ENCODE assay signal across 2 cellular contexts in the genomic region with DNA sequence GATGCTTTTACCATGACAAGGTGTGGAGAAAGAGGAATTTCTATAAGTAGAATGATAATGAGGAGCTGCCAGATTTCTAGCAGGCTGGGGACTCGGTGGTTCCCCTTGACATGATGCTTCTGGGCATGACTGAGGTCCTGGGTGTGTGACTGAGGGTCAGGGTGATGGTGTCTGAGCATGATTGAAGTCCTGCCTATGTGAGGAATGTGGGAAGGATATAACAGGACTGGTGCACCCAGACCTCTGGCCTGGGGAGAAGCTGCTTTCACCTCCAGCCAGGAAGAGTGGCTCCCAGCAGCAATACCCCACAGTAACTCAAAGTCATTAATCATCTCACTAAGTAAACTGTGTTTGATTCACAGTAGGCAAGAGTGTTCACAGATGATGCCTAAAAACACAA.
TF ChIP-seq lines count a peak whose summit lies in the region.

No MANE protein-coding gene starts in this region.

TF ChIP-seq in A549, 52 proteins besides CTCF, POLR2A, EP300 and RAD21:
- TF ChIP-seq, protein P1, sequence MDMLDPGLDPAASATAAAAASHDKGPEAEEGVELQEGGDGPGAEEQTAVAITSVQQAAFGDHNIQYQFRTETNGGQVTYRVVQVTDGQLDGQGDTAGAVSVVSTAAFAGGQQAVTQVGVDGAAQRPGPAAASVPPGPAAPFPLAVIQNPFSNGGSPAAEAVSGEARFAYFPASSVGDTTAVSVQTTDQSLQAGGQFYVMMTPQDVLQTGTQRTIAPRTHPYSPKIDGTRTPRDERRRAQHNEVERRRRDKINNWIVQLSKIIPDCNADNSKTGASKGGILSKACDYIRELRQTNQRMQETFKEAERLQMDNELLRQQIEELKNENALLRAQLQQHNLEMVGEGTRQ (IDR thresholded peaks at IDR 0.05) = no peak
- TF ChIP-seq RFX5 (IDR thresholded peaks at IDR 0.05) (no peak), MYC (IDR thresholded peaks at IDR 0.05; ENCODE audit: borderline replicate concordance, low read length) (no peak), RCOR1 (IDR thresholded peaks at IDR 0.05; ENCODE audit: low read depth, low read length) (no peak), NPAS2 (CRISPR knock-in tag; IDR thresholded peaks at IDR 0.05; ENCODE audit: borderline replicate concordance) (no peak), HEYL (CRISPR knock-in tag; IDR thresholded peaks at IDR 0.05) (no peak), ZSCAN20 (CRISPR knock-in tag; IDR thresholded peaks at IDR 0.05) (no peak), SMC3 (IDR thresholded peaks at IDR 0.05) (no peak), HOXB13 (CRISPR knock-in tag; IDR thresholded peaks at IDR 0.05; ENCODE audit: low read depth) (no peak), TFCP2L1 (CRISPR knock-in tag; IDR thresholded peaks at IDR 0.05) (no peak), EHMT2 (IDR thresholded peaks at IDR 0.05; ENCODE audit: low read depth) (no peak)
- TF ChIP-seq, protein P2, sequence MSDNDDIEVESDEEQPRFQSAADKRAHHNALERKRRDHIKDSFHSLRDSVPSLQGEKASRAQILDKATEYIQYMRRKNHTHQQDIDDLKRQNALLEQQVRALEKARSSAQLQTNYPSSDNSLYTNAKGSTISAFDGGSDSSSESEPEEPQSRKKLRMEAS (IDR thresholded peaks at IDR 0.05) = no peak
- TF ChIP-seq, protein P3, sequence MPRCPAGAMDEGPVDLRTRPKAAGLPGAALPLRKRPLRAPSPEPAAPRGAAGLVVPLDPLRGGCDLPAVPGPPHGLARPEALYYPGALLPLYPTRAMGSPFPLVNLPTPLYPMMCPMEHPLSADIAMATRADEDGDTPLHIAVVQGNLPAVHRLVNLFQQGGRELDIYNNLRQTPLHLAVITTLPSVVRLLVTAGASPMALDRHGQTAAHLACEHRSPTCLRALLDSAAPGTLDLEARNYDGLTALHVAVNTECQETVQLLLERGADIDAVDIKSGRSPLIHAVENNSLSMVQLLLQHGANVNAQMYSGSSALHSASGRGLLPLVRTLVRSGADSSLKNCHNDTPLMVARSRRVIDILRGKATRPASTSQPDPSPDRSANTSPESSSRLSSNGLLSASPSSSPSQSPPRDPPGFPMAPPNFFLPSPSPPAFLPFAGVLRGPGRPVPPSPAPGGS (IDR thresholded peaks at IDR 0.05) = no peak

TF ChIP-seq in H1, 55 proteins besides CTCF, POLR2A, EP300 and RAD21:
- no peak for TF ChIP-seq KDM4A (IDR thresholded peaks at IDR 0.05; ENCODE audit: low read depth, low read length, severe bottlenecking)
- no peak for TF ChIP-seq SP1 (IDR thresholded peaks at IDR 0.05; ENCODE audit: low read depth, low read length)
- no peak for TF ChIP-seq KDM1A (IDR thresholded peaks at IDR 0.05; ENCODE audit: borderline replicate concordance, low read length)
- TF ChIP-seq YY1 (IDR thresholded peaks at IDR 0.05; ENCODE audit: low read depth, low read length) = no peak
- no peak for TF ChIP-seq RNF2 (IDR thresholded peaks at IDR 0.05; ENCODE audit: borderline replicate concordance, low read depth, low read length, missing control alignments, poor library complexity, severe bottlenecking)
- no peak for TF ChIP-seq SP4 (IDR thresholded peaks at IDR 0.05; ENCODE audit: low read length)
- TF ChIP-seq NANOG (IDR thresholded peaks at IDR 0.05; ENCODE audit: insufficient read depth, low read depth, low read length, poor library complexity, severe bottlenecking) = no peak
- no peak for TF ChIP-seq SAP30 (IDR thresholded peaks at IDR 0.05; ENCODE audit: insufficient read depth, insufficient replicate concordance, low read length)
- TF ChIP-seq CEBPB (IDR thresholded peaks at IDR 0.05; ENCODE audit: low read depth, low read length) = no peak
- no peak for TF ChIP-seq RFX5 (IDR thresholded peaks at IDR 0.05; ENCODE audit: borderline replicate concordance, low read depth, low read length)
- no peak for TF ChIP-seq SIN3A (conservative IDR thresholded peaks at IDR 0.05 in 1 of 2, IDR thresholded peaks at IDR 0.05 in 1 of 2; ENCODE audit: low read depth in 1 of 2, low read length in 2 of 2)
- no peak for TF ChIP-seq TAF1 (IDR thresholded peaks at IDR 0.05; ENCODE audit: low read depth, low read length)
- no peak for TF ChIP-seq TCF12 (IDR thresholded peaks at IDR 0.05; ENCODE audit: low read depth, low read length)
